ENCODE assay signal across 38 cellular contexts in genomic region chrX:2384486-2384885, GRCh38.
"Had no signal": no experiment of that assay in that cellular context is flagged by ENCODE, and none has a peak within 500 bp of the region (broad histone marks: within the 10 kb centered on the region; RNA-seq: fewer than 3 reads in every experiment).

No MANE protein-coding gene starts in this region.

- ATAC-seq: activated CD8-positive, alpha-beta memory T cell treated with anti-CD3 and anti-CD28 coated beads, Interleukin-2, amount 10 ng/mL, durations not matched to agents 7 days and 5 days; activated CD8-positive, alpha-beta T cell treated with anti-CD3 and anti-CD28 coated beads, Interleukin-2, amount 10 ng/mL, durations not matched to agents 7 days and 5 days; activated naive CD8-positive, alpha-beta T cell treated with anti-CD3 and anti-CD28 coated beads, Interleukin-2, amount 50 U/mL, for 24 hours had no signal

- H3K27ac ChIP-seq: ascending aorta, cardiac muscle cell, VCaP had no signal

- DNase-seq: activated B cell treated with CpG ODN at 0.5 μM for 24 hours; activated CD4-positive, alpha-beta memory T cell treated with anti-CD3 and anti-CD28 coated beads for 36 hours; activated CD4-positive, alpha-beta T cell treated with anti-CD3 and anti-CD28 coated beads for 4 hours; activated CD4-positive, alpha-beta T cell treated with anti-CD3 and anti-CD28 coated beads, Interleukin-2, amount 10 ng/mL, durations not matched to agents 24 days and 14 days; activated CD4-positive, alpha-beta T cell treated with anti-CD3 and anti-CD28 coated beads, Interleukin-2, amount 50 U/mL, for 1 hour; activated CD4-positive, alpha-beta T cell treated with anti-CD3 and anti-CD28 coated beads, Interleukin-2, amount 50 U/mL, for 4 hours; activated CD4-positive, CD25-positive, alpha-beta regulatory T cell treated with anti-CD3 and anti-CD28 coated beads, Interleukin-2, amount 50 U/mL, for 72 hours; activated CD8-positive, alpha-beta memory T cell treated with anti-CD3 and anti-CD28 coated beads for 24 hours; activated CD8-positive, alpha-beta memory T cell treated with anti-CD3 and anti-CD28 coated beads, Interleukin-2, amount 10 ng/mL, durations not matched to agents 7 days and 5 days; activated CD8-positive, alpha-beta memory T cell treated with anti-CD3 and anti-CD28 coated beads, Interleukin-2, amount 50 U/mL, for 48 hours; activated CD8-positive, alpha-beta T cell treated with anti-CD3 and anti-CD28 coated beads, Interleukin-2, amount 10 ng/mL, durations not matched to agents 7 days and 5 days; activated effector memory CD4-positive, alpha-beta T cell treated with Interleukin-2 at 50 U/mL for 16 hours; activated gamma-delta T cell; activated naive CD4-positive, alpha-beta T cell treated with anti-CD3 and anti-CD28 coated beads, Interleukin-2, amount 10 ng/mL, durations not matched to agents 7 days and 5 days; activated naive CD4-positive, alpha-beta T cell treated with Interleukin-2 at 50 U/mL for 16 hours; activated naive CD8-positive, alpha-beta T cell treated with anti-CD3 and anti-CD28 coated beads, Interleukin-2, amount 10 ng/mL, durations not matched to agents 7 days and 5 days; activated naive CD8-positive, alpha-beta T cell treated with anti-CD3 and anti-CD28 coated beads, Interleukin-2, amount 50 U/mL, for 24 hours; activated T-cell treated with anti-CD3 and anti-CD28 coated beads, Interleukin-2, amount 50 U/mL, for 24 hours; activated T-cell treated with anti-CD3 and anti-CD28 coated beads, Interleukin-2, amount 50 U/mL, for 48 hours; amygdala; anterior cingulate cortex; caudate nucleus; cerebellar nuclear complex; T-helper 1 cell; T-helper 2 cell; T-helper 9 cell had no signal

- H3K9me3 ChIP-seq: ascending aorta had no signal

- H3K27me3 Mint-ChIP-seq: activated B cell treated with CpG ODN at 0.5 μM for 24 hours; activated CD4-positive, alpha-beta memory T cell treated with anti-CD3 and anti-CD28 coated beads for 36 hours; activated CD4-positive, alpha-beta T cell treated with anti-CD3 and anti-CD28 coated beads, Interleukin-2, amount 10 ng/mL, durations not matched to agents 24 days and 14 days; activated CD8-positive, alpha-beta memory T cell treated with anti-CD3 and anti-CD28 coated beads, Interleukin-2, amount 10 ng/mL, durations not matched to agents 7 days and 5 days; activated naive CD4-positive, alpha-beta T cell treated with anti-CD3 and anti-CD28 coated beads, Interleukin-2, amount 10 ng/mL, durations not matched to agents 7 days and 5 days; activated naive CD4-positive, alpha-beta T cell treated with anti-CD3 and anti-CD28 coated beads, Interleukin-2, amount 50 U/mL, for 24 hours; activated naive CD8-positive, alpha-beta T cell; activated naive CD8-positive, alpha-beta T cell treated with anti-CD3 and anti-CD28 coated beads, Interleukin-2, amount 10 ng/mL, durations not matched to agents 7 days and 5 days; activated naive CD8-positive, alpha-beta T cell treated with anti-CD3 and anti-CD28 coated beads, Interleukin-2, amount 50 U/mL, for 24 hours; activated T-cell treated with anti-CD3 and anti-CD28 coated beads, Interleukin-2, amount 50 U/mL, for 24 hours; brain; central memory CD8-positive, alpha-beta T cell had no signal

- H3K4me1 ChIP-seq: ascending aorta had no signal

- H3K4me3 ChIP-seq: ascending aorta, cardiac muscle cell had no signal

- H3K9me3 Mint-ChIP-seq: activated B cell treated with CpG ODN at 0.5 μM for 24 hours; activated CD4-positive, alpha-beta memory T cell treated with anti-CD3 and anti-CD28 coated beads for 36 hours; activated naive CD4-positive, alpha-beta T cell treated with anti-CD3 and anti-CD28 coated beads, Interleukin-2, amount 50 U/mL, for 24 hours; activated naive CD8-positive, alpha-beta T cell treated with anti-CD3 and anti-CD28 coated beads, Interleukin-2, amount 50 U/mL, for 24 hours; activated T-cell treated with anti-CD3 and anti-CD28 coated beads, Interleukin-2, amount 50 U/mL, for 24 hours; activated T-helper 2 cell treated with anti-CD3 and anti-CD28 coated beads, Interferon-gamma antibody, Interleukin-2, Interleukin-4, amounts not matched to agents 10 μg/mL and 5 μg/mL and 100 μg/mL, durations not matched to agents 14 hours and 24 hours and 36 hours; central memory CD8-positive, alpha-beta T cell; T-helper 1 cell treated with Interleukin-12 subunit alpha and Interleukin-12 subunit beta and Interleukin-4 antibody, amounts not matched to agents 30 μg/mL and 1 μg/mL, for 36 hours; T-helper 2 cell treated with Interferon-gamma antibody and Interleukin-4, amounts not matched to agents 5 μg/mL and 100 μg/mL, for 36 hours had no signal

- H3K36me3 ChIP-seq: cardiac muscle cell had no signal

- H3K27ac Mint-ChIP-seq: activated B cell treated with CpG ODN at 0.5 μM for 24 hours; activated CD4-positive, alpha-beta memory T cell treated with anti-CD3 and anti-CD28 coated beads for 36 hours; activated CD4-positive, alpha-beta T cell treated with anti-CD3 and anti-CD28 coated beads, Interleukin-2, amount 10 ng/mL, durations not matched to agents 24 days and 14 days; activated CD8-positive, alpha-beta memory T cell treated with anti-CD3 and anti-CD28 coated beads, Interleukin-2, amount 10 ng/mL, durations not matched to agents 7 days and 5 days; activated CD8-positive, alpha-beta T cell treated with anti-CD3 and anti-CD28 coated beads, Interleukin-2, amount 10 ng/mL, durations not matched to agents 7 days and 5 days; activated naive CD4-positive, alpha-beta T cell treated with anti-CD3 and anti-CD28 coated beads, Interleukin-2, amount 10 ng/mL, durations not matched to agents 7 days and 5 days; activated naive CD4-positive, alpha-beta T cell treated with anti-CD3 and anti-CD28 coated beads, Interleukin-2, amount 50 U/mL, for 24 hours; activated naive CD8-positive, alpha-beta T cell; activated naive CD8-positive, alpha-beta T cell treated with anti-CD3 and anti-CD28 coated beads, Interleukin-2, amount 10 ng/mL, durations not matched to agents 7 days and 5 days; activated naive CD8-positive, alpha-beta T cell treated with anti-CD3 and anti-CD28 coated beads, Interleukin-2, amount 50 U/mL, for 24 hours; activated T-cell treated with anti-CD3 and anti-CD28 coated beads, Interleukin-2, amount 50 U/mL, for 24 hours; activated T-helper 2 cell treated with anti-CD3 and anti-CD28 coated beads, Interferon-gamma antibody, Interleukin-2, Interleukin-4, amounts not matched to agents 10 μg/mL and 5 μg/mL and 100 μg/mL, durations not matched to agents 14 hours and 24 hours and 36 hours; brain; T-helper 1 cell treated with Interleukin-12 subunit alpha and Interleukin-12 subunit beta and Interleukin-4 antibody, amounts not matched to agents 30 μg/mL and 1 μg/mL, for 36 hours; T-helper 2 cell treated with Interferon-gamma antibody and Interleukin-4, amounts not matched to agents 5 μg/mL and 100 μg/mL, for 36 hours had no signal

- H3K4me1 Mint-ChIP-seq: activated B cell treated with CpG ODN at 0.5 μM for 24 hours; activated CD4-positive, alpha-beta T cell treated with anti-CD3 and anti-CD28 coated beads, Interleukin-2, amount 10 ng/mL, durations not matched to agents 24 days and 14 days; activated CD8-positive, alpha-beta memory T cell treated with anti-CD3 and anti-CD28 coated beads, Interleukin-2, amount 10 ng/mL, durations not matched to agents 7 days and 5 days; activated naive CD4-positive, alpha-beta T cell treated with anti-CD3 and anti-CD28 coated beads, Interleukin-2, amount 10 ng/mL, durations not matched to agents 7 days and 5 days; activated naive CD4-positive, alpha-beta T cell treated with anti-CD3 and anti-CD28 coated beads, Interleukin-2, amount 50 U/mL, for 24 hours; activated naive CD8-positive, alpha-beta T cell treated with anti-CD3 and anti-CD28 coated beads, Interleukin-2, amount 10 ng/mL, durations not matched to agents 7 days and 5 days; activated naive CD8-positive, alpha-beta T cell treated with anti-CD3 and anti-CD28 coated beads, Interleukin-2, amount 50 U/mL, for 24 hours; brain; central memory CD8-positive, alpha-beta T cell had no signal

- FAIRE-seq: bronchial epithelial cell, TTC549 had no signal

- H3K27me3 ChIP-seq: ascending aorta, cardiac muscle cell had no signal

- H3K4me3 Mint-ChIP-seq: activated B cell treated with CpG ODN at 0.5 μM for 24 hours; activated CD4-positive, alpha-beta memory T cell treated with anti-CD3 and anti-CD28 coated beads for 36 hours; activated CD4-positive, alpha-beta T cell treated with anti-CD3 and anti-CD28 coated beads, Interleukin-2, amount 10 ng/mL, durations not matched to agents 24 days and 14 days; activated CD8-positive, alpha-beta memory T cell treated with anti-CD3 and anti-CD28 coated beads, Interleukin-2, amount 10 ng/mL, durations not matched to agents 7 days and 5 days; activated CD8-positive, alpha-beta T cell treated with anti-CD3 and anti-CD28 coated beads, Interleukin-2, amount 10 ng/mL, durations not matched to agents 7 days and 5 days; activated naive CD4-positive, alpha-beta T cell treated with anti-CD3 and anti-CD28 coated beads, Interleukin-2, amount 10 ng/mL, durations not matched to agents 7 days and 5 days; activated naive CD4-positive, alpha-beta T cell treated with anti-CD3 and anti-CD28 coated beads, Interleukin-2, amount 50 U/mL, for 24 hours; activated naive CD8-positive, alpha-beta T cell; activated naive CD8-positive, alpha-beta T cell treated with anti-CD3 and anti-CD28 coated beads, Interleukin-2, amount 10 ng/mL, durations not matched to agents 7 days and 5 days; activated naive CD8-positive, alpha-beta T cell treated with anti-CD3 and anti-CD28 coated beads, Interleukin-2, amount 50 U/mL, for 24 hours; activated T-cell treated with anti-CD3 and anti-CD28 coated beads, Interleukin-2, amount 50 U/mL, for 24 hours; brain; central memory CD8-positive, alpha-beta T cell; T-helper 1 cell treated with Interleukin-12 subunit alpha and Interleukin-12 subunit beta and Interleukin-4 antibody, amounts not matched to agents 30 μg/mL and 1 μg/mL, for 36 hours; T-helper 2 cell treated with Interferon-gamma antibody and Interleukin-4, amounts not matched to agents 5 μg/mL and 100 μg/mL, for 36 hours had no signal
